8 cellular contexts compared by ENCODE assay signal in genomic region chr9:128558431-128559310, GRCh38. TPM values are rescaled to one million over a fixed set of nuclear protein-coding genes. Genes with fewer than 3 reads are reported as not detected.
DNase-seq lines count a peak whose midpoint lies in the region; ATAC-seq lines count a peak whose summit lies in the region.

No MANE protein-coding gene starts in this region.

- peaks cover 8% of the 10 kb centered on the region for H3K36me3 Mint-ChIP-seq in activated CD4-positive, alpha-beta T cell treated with anti-CD3 and anti-CD28 coated beads, Interleukin-2, amount 10 ng/mL, durations not matched to agents 7 days and 5 days (ENCODE audit: low read depth)
- peaks cover 4% of the 10 kb centered on the region for H3K36me3 Mint-ChIP-seq in memory B cell

- no peak overlapping the region for H3K4me3 Mint-ChIP-seq in activated CD4-positive, alpha-beta T cell treated with anti-CD3 and anti-CD28 coated beads, Interleukin-2, amount 10 ng/mL, durations not matched to agents 7 days and 5 days
- H3K4me3 Mint-ChIP-seq in memory B cell, result no peak overlapping the region

- CTCF ChIA-PET in activated CD4-positive, alpha-beta T cell treated with anti-CD3 and anti-CD28 coated beads, Interleukin-2, amount 10 ng/mL, durations not matched to agents 7 days and 5 days (lab: Charles Lee), result interaction anchor here (0.6 to 1.5 kb wide), 4 partner anchors 47 to 357 kb away, joined by 3 read pairs; no protein-coding TSS in a partner anchor

- H3K4me1 ChIP-seq in ectodermal cell (ENCODE audit: control insufficient read depth, insufficient read depth, low read length), result peaks cover 35% of the 10 kb centered on the region

- no peaks in the 10 kb centered on the region for H3K9me3 Mint-ChIP-seq in activated CD4-positive, alpha-beta T cell treated with anti-CD3 and anti-CD28 coated beads, Interleukin-2, amount 10 ng/mL, durations not matched to agents 7 days and 5 days
- H3K9me3 Mint-ChIP-seq in memory B cell, result no peaks in the 10 kb centered on the region

- peak; percentile 51 for ATAC-seq in HG02588 (IDR thresholded peaks at IDR 0.05; ENCODE audit: unreplicated experiment)
- ATAC-seq in memory B cell (ENCODE audit: low read depth), result peak; percentile 77

- 57 to 59% methylated on average over 12 of the region's 12 CpGs for WGBS in ectodermal cell, 2 experiments

- H3K27me3 ChIP-seq in ectodermal cell (ENCODE audit: control insufficient read depth, insufficient read depth, low read length, poor library complexity, severe bottlenecking), result no peaks in the 10 kb centered on the region

- H3K27ac Mint-ChIP-seq in activated CD4-positive, alpha-beta T cell treated with anti-CD3 and anti-CD28 coated beads, Interleukin-2, amount 10 ng/mL, durations not matched to agents 7 days and 5 days, result peak overlapping the region; percentile 60
- no peak overlapping the region for H3K27ac Mint-ChIP-seq in memory B cell

- no peak overlapping the region for H3K4me3 ChIP-seq in ectodermal cell (ENCODE audit: insufficient read depth, low read depth, low read length)

- no peaks in the 10 kb centered on the region for H3K27me3 Mint-ChIP-seq in activated CD4-positive, alpha-beta T cell treated with anti-CD3 and anti-CD28 coated beads, Interleukin-2, amount 10 ng/mL, durations not matched to agents 7 days and 5 days
- no peaks in the 10 kb centered on the region for H3K27me3 Mint-ChIP-seq in memory B cell

- no peaks in the 10 kb centered on the region for H3K36me3 ChIP-seq in ectodermal cell (ENCODE audit: control insufficient read depth, insufficient read depth, low read length)

- peaks cover 33% of the 10 kb centered on the region for H3K4me1 Mint-ChIP-seq in activated CD4-positive, alpha-beta T cell treated with anti-CD3 and anti-CD28 coated beads, Interleukin-2, amount 10 ng/mL, durations not matched to agents 7 days and 5 days
- peaks cover 19% of the 10 kb centered on the region for H3K4me1 Mint-ChIP-seq in memory B cell

- H3K9me3 ChIP-seq in ectodermal cell (ENCODE audit: control insufficient read depth, low read length), result no peaks in the 10 kb centered on the region

- POLR2A ChIA-PET in activated CD4-positive, alpha-beta T cell treated with anti-CD3 and anti-CD28 coated beads, Interleukin-2, amount 10 ng/mL, durations not matched to agents 7 days and 5 days (lab: Charles Lee), result no interaction called here

- peak overlapping the region; percentile 56 for H3K27ac ChIP-seq in ectodermal cell (ENCODE audit: insufficient read depth, low read depth, low read length, poor library complexity, severe bottlenecking)

- DNase-seq in GF-D8 (lab: John Stamatoyannopoulos, UW), result peak; percentile 18
- peak; percentile 59 for DNase-seq in NCI-H1694 (lab: John Stamatoyannopoulos, UW)
- DNase-seq in activated CD4-positive, alpha-beta T cell treated with anti-CD3 and anti-CD28 coated beads, Interleukin-2, amount 10 ng/mL, durations not matched to agents 7 days and 5 days, result peak; percentile 25
- DNase-seq in memory B cell (ENCODE audit: low spot score in 2 of 2), result peak in 1 of 2 donors; percentile 22
- peak; percentile 41 to 73 for DNase-seq in stimulated activated CD8-positive, alpha-beta memory T cell treated with anti-CD3 and anti-CD28 coated beads, Interleukin-7, amount 100 ng/mL, for 48 hours (ENCODE audit: extremely low read depth in 1 of 2, low read depth in 1 of 2)
- DNase-seq in mesenteric fat pad (ENCODE audit: low spot score), result no peak

RNA-seq across cellular contexts. Expression of gene SPTAN1, which starts 6.3 kb away (rescaled TPM):
- 100 to 1,000 TPM; 338 to 383 TPM for total RNA-seq in activated CD4-positive, alpha-beta T cell treated with anti-CD3 and anti-CD28 coated beads, Interleukin-2, amount 10 ng/mL, durations not matched to agents 7 days and 5 days
- polyA plus RNA-seq in ectodermal cell (2013, experiment 1 of 4), result 225 TPM
- polyA plus RNA-seq in ectodermal cell (2013, experiment 2 of 4), result 235 TPM
- polyA plus RNA-seq in ectodermal cell (2013, experiment 3 of 4), result 159 TPM
- 186 TPM for polyA plus RNA-seq in ectodermal cell (2013, experiment 4 of 4)
- 361 TPM for total RNA-seq in mesenteric fat pad

RNA-seq across cellular contexts. Expression of gene GLE1, which starts 54.2 kb away (rescaled TPM):
- 10 to 100 TPM; 47.3 to 49.6 TPM for total RNA-seq in activated CD4-positive, alpha-beta T cell treated with anti-CD3 and anti-CD28 coated beads, Interleukin-2, amount 10 ng/mL, durations not matched to agents 7 days and 5 days
- 23.6 TPM for polyA plus RNA-seq in ectodermal cell (2013, experiment 1 of 4)
- polyA plus RNA-seq in ectodermal cell (2013, experiment 2 of 4), result 21.9 TPM
- polyA plus RNA-seq in ectodermal cell (2013, experiment 3 of 4), result 15.9 TPM
- 17.1 TPM for polyA plus RNA-seq in ectodermal cell (2013, experiment 4 of 4)
- total RNA-seq in mesenteric fat pad, result 19.0 TPM
